Comparison of ENCODE assay signal across 18 cellular contexts in genomic region chr18:48470484-48471180, GRCh38.
DNase-seq lines count a peak whose midpoint lies in the region; ATAC-seq and TF ChIP-seq lines count a peak whose summit lies in the region.
"Had no signal": no experiment of that assay in that cellular context is flagged by ENCODE, and none has a peak within 500 bp of the region (broad histone marks: within the 10 kb centered on the region; RNA-seq: fewer than 3 reads in every experiment).

No MANE protein-coding gene starts in this region.

- 68 to 79% methylated on average over 4 to 5 of the region's 5 CpGs for WGBS in esophagus squamous epithelium, 2 donors
- WGBS in upper lobe of left lung, 2 donors, result 66 to 79% methylated on average over 5 of the region's 5 CpGs

- no peak overlapping the region for H3K4me3 ChIP-seq in MM.1S (ENCODE audit: low read length)
- no peak overlapping the region for H3K4me3 ChIP-seq in esophagus squamous epithelium
- H3K4me3 ChIP-seq in upper lobe of left lung, result no peak overlapping the region
- H3K4me3 ChIP-seq: gastrocnemius medialis had no signal

- H3K4me2 ChIP-seq in MM.1S (ENCODE audit: low read depth, low read length), result no peak overlapping the region

- peaks cover 33% of the 10 kb centered on the region for H3K4me1 ChIP-seq in MM.1S (ENCODE audit: low read length)
- H3K4me1 ChIP-seq in esophagus squamous epithelium, result peaks cover 0 to 4% (median under 1%) of the 10 kb centered on the region in 3 donors
- H3K4me1 ChIP-seq in upper lobe of left lung, result peaks cover 6 to 11% (median 9%) of the 10 kb centered on the region in 4 donors
- H3K4me1 ChIP-seq in foreskin keratinocyte, result no peaks in the 10 kb centered on the region
- H3K4me1 ChIP-seq: gastrocnemius medialis had no signal

- H4K20me1 ChIP-seq in MM.1S (ENCODE audit: insufficient read depth, low read length), result no peaks in the 10 kb centered on the region

- ATAC-seq in upper lobe of left lung (ENCODE audit: low FRiP score in 2 of 2) (peak in 1 of 2 donors; percentile 82), foreskin keratinocyte (no peak)
- ATAC-seq: effector memory CD8-positive, alpha-beta T cell had no signal

- H3K36me3 ChIP-seq in MM.1S (replicated peaks; ENCODE audit: insufficient read depth, low read length) (no peaks in the 10 kb centered on the region), esophagus squamous epithelium (no peaks in the 10 kb centered on the region), upper lobe of left lung (no peaks in the 10 kb centered on the region)
- H3K36me3 ChIP-seq: gastrocnemius medialis had no signal

- TF ChIP-seq EP300 in upper lobe of left lung (IDR thresholded peaks at IDR 0.05), result no peak

- TF ChIP-seq POLR2A in esophagus squamous epithelium (IDR thresholded peaks at IDR 0.05), result no peak
- no peak for TF ChIP-seq POLR2A in upper lobe of left lung (IDR thresholded peaks at IDR 0.05)

- intact Hi-C loops in esophagus squamous epithelium (cut with DNase I), result no loop called here

- POLR2A ChIA-PET in GM10248 (lab: Yijun Ruan, JAX), result no interaction called here

- no peaks in the 10 kb centered on the region for H3K9me2 ChIP-seq in MM.1S (replicated peaks; ENCODE audit: insufficient read depth, low read length)

- H3K27me3 ChIP-seq in MM.1S (replicated peaks; ENCODE audit: insufficient read depth, low read length), result no peaks in the 10 kb centered on the region
- peaks cover 0 to 2% (median 0%) of the 10 kb centered on the region in 4 donors for H3K27me3 ChIP-seq in esophagus squamous epithelium
- H3K27me3 ChIP-seq in upper lobe of left lung, result no peaks in the 10 kb centered on the region
- peaks cover 48% of the 10 kb centered on the region for H3K27me3 ChIP-seq in foreskin keratinocyte
- H3K27me3 ChIP-seq: gastrocnemius medialis had no signal

- TF ChIP-seq CTCF in MM.1S (IDR thresholded peaks at IDR 0.05; ENCODE audit: low read length) (no peak), esophagus squamous epithelium (IDR thresholded peaks at IDR 0.05) (no peak), upper lobe of left lung (IDR thresholded peaks at IDR 0.05) (no peak), foreskin keratinocyte (conservative IDR thresholded peaks at IDR 0.05) (no peak), GM10248 (IDR thresholded peaks at IDR 0.05; ENCODE audit: control extremely low read depth, extremely low read depth, low read depth, missing control alignments) (no peak)

- H3K79me2 ChIP-seq in MM.1S (ENCODE audit: low read length), result no peaks in the 10 kb centered on the region

- H2AFZ ChIP-seq in MM.1S (ENCODE audit: low read length), result 0 out of 2 replicates have a peak overlapping the region, but pooled peaks have one; percentile 4

- H3F3A ChIP-seq in MM.1S (ENCODE audit: insufficient read depth, low read length), result peaks cover 17% of the 10 kb centered on the region

- H3K9me3 ChIP-seq in MM.1S (replicated peaks; ENCODE audit: insufficient read depth, low read length) (no peaks in the 10 kb centered on the region), esophagus squamous epithelium (no peaks in the 10 kb centered on the region), upper lobe of left lung (no peaks in the 10 kb centered on the region)
- H3K9me3 ChIP-seq: gastrocnemius medialis had no signal

- CTCF ChIA-PET in GM10248 (lab: Yijun Ruan, JAX), result interaction anchor here (1.4 to 1.5 kb wide), 2 partner anchors 14 to 194 kb away, joined by 4 to 5 read pairs; no protein-coding TSS in a partner anchor

- H3K9ac ChIP-seq in MM.1S (ENCODE audit: low read length), result no peak overlapping the region

- no peak for DNase-seq in MM.1S
- no peak for DNase-seq in esophagus squamous epithelium (lab: John Stamatoyannopoulos, UW)
- peak; percentile 9 to 31 for DNase-seq in lung microvascular endothelial cell (ENCODE audit: low read depth in 2 of 2)
- DNase-seq in upper lobe of left lung, result no peak
- DNase-seq in foreskin keratinocyte, result no peak
- DNase-seq in GM10248 (ENCODE audit: extremely low spot score), result no peak
- DNase-seq in NCI-H2196 treated with DMSO at 0.1 percent for 48 hours (lab: John Stamatoyannopoulos, UW; ENCODE audit: unreplicated experiment), result no peak
- DNase-seq: activated CD4-positive, alpha-beta memory T cell treated with anti-CD3 and anti-CD28 coated beads for 36 hours; activated T-cell treated with anti-CD3 and anti-CD28 coated beads, Interleukin-2, amount 50 U/mL, for 24 hours; C1 segment of cervical spinal cord; central memory CD4-positive, alpha-beta T cell; DMS 273 treated with DMSO at 0.1 percent for 48 hours; effector memory CD8-positive, alpha-beta T cell; gastrocnemius medialis; mesendoderm; NCI-H1930; NCI-H524; stimulated activated CD4-positive, alpha-beta T cell treated with anti-CD3 and anti-CD28 coated beads, Interleukin-2, amount 100 ng/mL, for 48 hours had no signal

- no peak overlapping the region for H3K27ac ChIP-seq in MM.1S (ENCODE audit: low read length)
- peak overlapping the region in 3 of 4 donors; percentile 8 to 56 (median 29) for H3K27ac ChIP-seq in esophagus squamous epithelium
- H3K27ac ChIP-seq in upper lobe of left lung, result peak overlapping the region in 3 of 4 donors; percentile 2 to 69 (median 67)
- H3K27ac ChIP-seq in foreskin keratinocyte, result no peak overlapping the region

Comparison
In these comparisons a context has a peak if more than half of its experiments do, and no peak if none do; other contexts are left out.
1. DNase-seq: peak in lung microvascular endothelial cell (2 of 2); none in MM.1S (single experiment), esophagus squamous epithelium (single experiment), upper lobe of left lung (0 of 2), foreskin keratinocyte (0 of 2), GM10248 (single experiment) and NCI-H2196 treated with DMSO at 0.1 percent for 48 hours (single experiment).
2. H3K27ac ChIP-seq: peak in esophagus squamous epithelium (3 of 4) and upper lobe of left lung (3 of 4); none in MM.1S (single experiment) and foreskin keratinocyte (single experiment).